Comparison of ENCODE assay signal across 1 cellular context in the genomic region with DNA sequence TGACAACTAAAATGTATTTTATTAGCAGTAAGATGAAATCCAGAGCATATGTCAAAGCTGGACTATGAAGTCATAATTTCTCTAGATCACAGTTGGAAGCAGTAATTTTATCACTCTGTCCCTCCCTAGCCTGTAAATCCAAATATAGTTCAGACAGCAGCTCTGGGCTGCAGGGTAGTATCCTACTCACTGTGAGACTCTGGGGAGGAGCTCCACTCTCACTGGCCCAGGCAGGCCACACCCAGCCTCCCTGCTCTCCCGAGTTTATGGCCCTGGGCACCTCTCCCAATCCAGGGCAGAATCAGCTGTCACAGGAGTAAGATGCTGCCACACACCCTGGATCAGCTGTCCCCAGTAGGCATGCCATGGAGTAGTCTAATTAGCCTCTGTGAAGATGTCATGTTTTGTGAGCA.
A peak's percentile ranks its signal among the peaks of the same experiment; 100 is the strongest.
TF ChIP-seq lines count a peak whose summit lies in the region.

No MANE protein-coding gene starts in this region.

TF ChIP-seq in HEK293, 187 proteins besides CTCF, POLR2A, EP300 and RAD21 (continued from another document):
- TF ChIP-seq, protein P1, sequence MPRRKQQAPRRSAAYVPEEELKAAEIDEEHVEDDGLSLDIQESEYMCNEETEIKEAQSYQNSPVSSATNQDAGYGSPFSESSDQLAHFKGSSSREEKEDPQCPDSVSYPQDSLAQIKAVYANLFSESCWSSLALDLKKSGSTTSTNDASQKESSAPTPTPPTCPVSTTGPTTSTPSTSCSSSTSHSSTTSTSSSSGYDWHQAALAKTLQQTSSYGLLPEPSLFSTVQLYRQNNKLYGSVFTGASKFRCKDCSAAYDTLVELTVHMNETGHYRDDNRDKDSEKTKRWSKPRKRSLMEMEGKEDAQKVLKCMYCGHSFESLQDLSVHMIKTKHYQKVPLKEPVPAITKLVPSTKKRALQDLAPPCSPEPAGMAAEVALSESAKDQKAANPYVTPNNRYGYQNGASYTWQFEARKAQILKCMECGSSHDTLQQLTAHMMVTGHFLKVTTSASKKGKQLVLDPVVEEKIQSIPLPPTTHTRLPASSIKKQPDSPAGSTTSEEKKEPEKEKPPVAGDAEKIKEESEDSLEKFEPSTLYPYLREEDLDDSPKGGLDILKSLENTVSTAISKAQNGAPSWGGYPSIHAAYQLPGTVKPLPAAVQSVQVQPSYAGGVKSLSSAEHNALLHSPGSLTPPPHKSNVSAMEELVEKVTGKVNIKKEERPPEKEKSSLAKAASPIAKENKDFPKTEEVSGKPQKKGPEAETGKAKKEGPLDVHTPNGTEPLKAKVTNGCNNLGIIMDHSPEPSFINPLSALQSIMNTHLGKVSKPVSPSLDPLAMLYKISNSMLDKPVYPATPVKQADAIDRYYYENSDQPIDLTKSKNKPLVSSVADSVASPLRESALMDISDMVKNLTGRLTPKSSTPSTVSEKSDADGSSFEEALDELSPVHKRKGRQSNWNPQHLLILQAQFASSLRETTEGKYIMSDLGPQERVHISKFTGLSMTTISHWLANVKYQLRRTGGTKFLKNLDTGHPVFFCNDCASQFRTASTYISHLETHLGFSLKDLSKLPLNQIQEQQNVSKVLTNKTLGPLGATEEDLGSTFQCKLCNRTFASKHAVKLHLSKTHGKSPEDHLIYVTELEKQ (tag by site-specific recombination; IDR thresholded peaks at IDR 0.05; ENCODE audit: borderline replicate concordance) = 0 out of 2 replicates have a peak, but pooled peaks have one; percentile 41
- TF ChIP-seq, protein P2, sequence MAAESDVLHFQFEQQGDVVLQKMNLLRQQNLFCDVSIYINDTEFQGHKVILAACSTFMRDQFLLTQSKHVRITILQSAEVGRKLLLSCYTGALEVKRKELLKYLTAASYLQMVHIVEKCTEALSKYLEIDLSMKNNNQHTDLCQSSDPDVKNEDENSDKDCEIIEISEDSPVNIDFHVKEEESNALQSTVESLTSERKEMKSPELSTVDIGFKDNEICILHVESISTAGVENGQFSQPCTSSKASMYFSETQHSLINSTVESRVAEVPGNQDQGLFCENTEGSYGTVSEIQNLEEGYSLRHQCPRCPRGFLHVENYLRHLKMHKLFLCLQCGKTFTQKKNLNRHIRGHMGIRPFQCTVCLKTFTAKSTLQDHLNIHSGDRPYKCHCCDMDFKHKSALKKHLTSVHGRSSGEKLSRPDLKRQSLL (tag by site-specific recombination; IDR thresholded peaks at IDR 0.05) = 0 out of 2 replicates have a peak, but pooled peaks have one; percentile 44
- TF ChIP-seq ZNF529 (tag by site-specific recombination; IDR thresholded peaks at IDR 0.05; ENCODE audit: insufficient replicate concordance) = no peak
- TF ChIP-seq KLF10 (tag by site-specific recombination; IDR thresholded peaks at IDR 0.05) = peak; percentile 96
- TF ChIP-seq ZNF24 (tag by site-specific recombination; IDR thresholded peaks at IDR 0.05) = peak; percentile 14; the same call in 1 of the 2 replicates
- peak; percentile 88 for TF ChIP-seq ZNF629 (tag by site-specific recombination; IDR thresholded peaks at IDR 0.05)
- TF ChIP-seq ZNF239 (tag by site-specific recombination; IDR thresholded peaks at IDR 0.05) = no peak
- 0 out of 2 replicates have a peak, but pooled peaks have one; percentile 14 for TF ChIP-seq ZNF335 (tag by site-specific recombination; conservative IDR thresholded peaks at IDR 0.05)
- peak; percentile 37; the same call in 1 of the 2 replicates for TF ChIP-seq SP3 (tag by site-specific recombination; IDR thresholded peaks at IDR 0.05)
- TF ChIP-seq IKZF3 (tag by site-specific recombination; IDR thresholded peaks at IDR 0.05) = peak; percentile 78
- no peak for TF ChIP-seq ZNF596 (tag by site-specific recombination; IDR thresholded peaks at IDR 0.05)
- TF ChIP-seq PATZ1 (tag by site-specific recombination; IDR thresholded peaks at IDR 0.05) = peak; percentile 63
- TF ChIP-seq PRDM1 (tag by site-specific recombination; IDR thresholded peaks at IDR 0.05) = no peak
- TF ChIP-seq ZNF394 (tag by site-specific recombination; IDR thresholded peaks at IDR 0.05; ENCODE audit: borderline replicate concordance) = peak; percentile 73; the same call in 1 of the 2 replicates
- TF ChIP-seq ZNF416 (tag by site-specific recombination; IDR thresholded peaks at IDR 0.05) = no peak
- peak; percentile 75 for TF ChIP-seq ZNF341 (tag by site-specific recombination; IDR thresholded peaks at IDR 0.05; ENCODE audit: low read depth)
- no peak for TF ChIP-seq GLIS2 (tag by site-specific recombination; IDR thresholded peaks at IDR 0.05)
- TF ChIP-seq GLIS1 (tag by site-specific recombination; IDR thresholded peaks at IDR 0.05) = peak; percentile 59
- peak; percentile 47 for TF ChIP-seq ZNF585B (tag by site-specific recombination; IDR thresholded peaks at IDR 0.05)
- peak; percentile 33; the same call in 1 of the 2 replicates for TF ChIP-seq ZBTB20 (tag by site-specific recombination; IDR thresholded peaks at IDR 0.05)
- peak; percentile 86 for TF ChIP-seq ZBTB21 (tag by site-specific recombination; IDR thresholded peaks at IDR 0.05)
- TF ChIP-seq ZNF311 (tag by site-specific recombination; IDR thresholded peaks at IDR 0.05; ENCODE audit: borderline replicate concordance) = no peak
- TF ChIP-seq ZIC2 (tag by site-specific recombination; IDR thresholded peaks at IDR 0.05) = peak; percentile 48; the same call in 1 of the 2 replicates
- no peak for TF ChIP-seq SCRT2 (tag by site-specific recombination; IDR thresholded peaks at IDR 0.05)
- TF ChIP-seq, protein P3, sequence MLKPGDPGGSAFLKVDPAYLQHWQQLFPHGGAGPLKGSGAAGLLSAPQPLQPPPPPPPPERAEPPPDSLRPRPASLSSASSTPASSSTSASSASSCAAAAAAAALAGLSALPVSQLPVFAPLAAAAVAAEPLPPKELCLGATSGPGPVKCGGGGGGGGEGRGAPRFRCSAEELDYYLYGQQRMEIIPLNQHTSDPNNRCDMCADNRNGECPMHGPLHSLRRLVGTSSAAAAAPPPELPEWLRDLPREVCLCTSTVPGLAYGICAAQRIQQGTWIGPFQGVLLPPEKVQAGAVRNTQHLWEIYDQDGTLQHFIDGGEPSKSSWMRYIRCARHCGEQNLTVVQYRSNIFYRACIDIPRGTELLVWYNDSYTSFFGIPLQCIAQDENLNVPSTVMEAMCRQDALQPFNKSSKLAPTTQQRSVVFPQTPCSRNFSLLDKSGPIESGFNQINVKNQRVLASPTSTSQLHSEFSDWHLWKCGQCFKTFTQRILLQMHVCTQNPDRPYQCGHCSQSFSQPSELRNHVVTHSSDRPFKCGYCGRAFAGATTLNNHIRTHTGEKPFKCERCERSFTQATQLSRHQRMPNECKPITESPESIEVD (tag by site-specific recombination; IDR thresholded peaks at IDR 0.05) = peak; percentile 86
- peak; percentile 98 for TF ChIP-seq WT1 (tag by site-specific recombination; IDR thresholded peaks at IDR 0.05)
- peak; percentile 78 for TF ChIP-seq KLF17 (tag by site-specific recombination; IDR thresholded peaks at IDR 0.05)
- TF ChIP-seq ZBTB17 (tag by site-specific recombination; IDR thresholded peaks at IDR 0.05) = peak; percentile 88
- peak; percentile 94 for TF ChIP-seq OSR2 (tag by site-specific recombination; IDR thresholded peaks at IDR 0.05)
